Comparison of ENCODE assay signal across 8 cellular contexts in the genomic region with DNA sequence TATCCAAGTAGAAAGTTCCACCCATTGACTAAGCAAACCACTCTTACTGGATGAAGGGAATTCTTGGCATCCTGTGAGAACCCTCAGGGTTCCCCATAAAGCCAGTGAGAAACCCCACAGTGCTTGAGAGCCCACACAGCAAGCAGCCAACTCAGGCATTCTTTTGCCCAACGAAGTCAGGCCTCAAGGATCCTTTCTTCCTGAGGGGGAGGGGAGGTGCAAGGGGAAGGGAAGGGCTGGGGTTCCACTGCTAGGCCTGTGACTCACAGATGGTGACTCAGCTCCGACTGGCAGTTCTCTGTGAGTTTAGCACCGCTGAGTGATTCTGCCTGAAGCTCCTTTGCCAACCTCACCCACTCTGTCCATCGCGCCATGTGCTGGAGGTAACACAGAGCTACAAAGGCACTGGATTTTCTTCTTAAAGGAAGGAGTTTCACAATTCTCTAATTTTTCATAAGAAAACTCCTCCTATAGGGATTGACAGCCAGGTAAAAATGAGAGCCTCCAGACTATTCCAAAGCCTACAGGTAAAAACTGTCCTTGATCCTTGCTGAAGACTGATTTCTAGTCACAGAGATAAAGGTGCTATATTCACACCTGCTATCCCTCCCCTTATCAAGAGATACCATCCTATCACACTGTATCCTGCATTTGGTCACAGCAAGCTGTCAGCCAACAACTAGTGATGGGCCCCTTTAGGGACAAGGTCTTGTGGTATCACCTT. TPM values are rescaled to one million over a fixed set of nuclear protein-coding genes. Genes with fewer than 3 reads are reported as not detected.
DNase-seq lines count a peak whose midpoint lies in the region; ATAC-seq and TF ChIP-seq lines count a peak whose summit lies in the region.

No MANE protein-coding gene starts in this region.

- H3K4me1 Mint-ChIP-seq in activated T-helper 17 cell treated with anti-CD3 and anti-CD28 coated beads, Interleukin-2, amount 50 U/mL, for 72 hours: peaks cover 35% of the 10 kb centered on the region

- peaks cover 77 to 84% of the 10 kb centered on the region in 2 experiments for H3K4me1 ChIP-seq in neutrophil (ENCODE audit: control insufficient read depth in 1 of 2, insufficient read depth in 1 of 2, low read depth in 1 of 2, low read length in 1 of 2)

- peak overlapping the region; percentile 95 for H3K27ac ChIP-seq in neutrophil

- TF ChIP-seq CTCF in GM12864 (IDR thresholded peaks at IDR 0.05; ENCODE audit: low read depth, low read length, missing control alignments): no peak
- no peak for TF ChIP-seq CTCF in fibroblast of the aortic adventitia (IDR thresholded peaks at IDR 0.05; ENCODE audit: insufficient read depth, low read length)
- TF ChIP-seq CTCF in neutrophil (IDR thresholded peaks at IDR 0.05): peak; percentile 23

- H3K27me3 Mint-ChIP-seq in activated T-helper 17 cell treated with anti-CD3 and anti-CD28 coated beads, Interleukin-2, amount 50 U/mL, for 72 hours: no peaks in the 10 kb centered on the region

- DNase-seq in GM12864 (ENCODE audit: low read depth) (no peak), RPMI7951 (ENCODE audit: low read depth) (peak; percentile 100), fibroblast of the aortic adventitia (ENCODE audit: low read depth) (peak; percentile 97), stromal cell of bone marrow (ENCODE audit: low read depth) (peak; percentile 99), NCI-H2107 (lab: John Stamatoyannopoulos, UW) (no peak)

- peak; percentile 59 for ATAC-seq in activated T-helper 17 cell treated with anti-CD3 and anti-CD28 coated beads, Interleukin-2, amount 50 U/mL, for 72 hours (replicated peaks)
- ATAC-seq in GM21526 (IDR thresholded peaks at IDR 0.05; ENCODE audit: low FRiP score, unreplicated experiment): no peak

- H3K36me3 Mint-ChIP-seq in activated T-helper 17 cell treated with anti-CD3 and anti-CD28 coated beads, Interleukin-2, amount 50 U/mL, for 72 hours (ENCODE audit: low read depth): peaks cover 100% of the 10 kb centered on the region

- peaks cover 27% of the 10 kb centered on the region for H3K36me3 ChIP-seq in neutrophil

- H3K27ac Mint-ChIP-seq in activated T-helper 17 cell treated with anti-CD3 and anti-CD28 coated beads, Interleukin-2, amount 50 U/mL, for 72 hours: peak overlapping the region; percentile 75

- no peaks in the 10 kb centered on the region for H3K9me3 ChIP-seq in neutrophil

- no peaks in the 10 kb centered on the region for H3K9me3 Mint-ChIP-seq in activated T-helper 17 cell treated with anti-CD3 and anti-CD28 coated beads, Interleukin-2, amount 50 U/mL, for 72 hours

- H3K4me3 ChIP-seq in GM12864 (ENCODE audit: low read depth, low read length) (peak overlapping the region; percentile 18), fibroblast of the aortic adventitia (ENCODE audit: low read depth, low read length) (no peak overlapping the region), neutrophil (ENCODE audit: low read depth in 1 of 2, low read length in 1 of 2) (peak overlapping the region; percentile 47 to 54)

- H3K4me3 Mint-ChIP-seq in activated T-helper 17 cell treated with anti-CD3 and anti-CD28 coated beads, Interleukin-2, amount 50 U/mL, for 72 hours: peak overlapping the region; percentile 89

- H3K27me3 ChIP-seq in neutrophil: no peaks in the 10 kb centered on the region

RNA-seq across cellular contexts. Expression of gene ENO1, which starts 4.8 kb away (rescaled TPM):
- total RNA-seq in RPMI7951 (2014; rRNA removed; shearing (Covaris generic)): 4,200 and 4,316 TPM in 2 replicates
- total RNA-seq in activated T-helper 17 cell treated with anti-CD3 and anti-CD28 coated beads, Interleukin-2, amount 50 U/mL, for 72 hours: 1,000 to 10,000 TPM; 3,460 to 3,623 TPM
- total RNA-seq in fibroblast of the aortic adventitia (ENCODE audit: low replicate concordance): 594 and 1,443 TPM in 2 replicates

RNA-seq across cellular contexts. Expression of gene RERE, which starts 56.2 kb away (rescaled TPM):
- 7.4 and 10.3 TPM in 2 replicates for total RNA-seq in RPMI7951 (2014; rRNA removed; shearing (Covaris generic))
- 10 to 100 TPM; 48.0 to 50.5 TPM for total RNA-seq in activated T-helper 17 cell treated with anti-CD3 and anti-CD28 coated beads, Interleukin-2, amount 50 U/mL, for 72 hours
- 27.0 and 50.3 TPM in 2 replicates for total RNA-seq in fibroblast of the aortic adventitia (ENCODE audit: low replicate concordance)

Comparison
In these comparisons a context has a peak if more than half of its experiments do, and no peak if none do; other contexts are left out.
1. DNase-seq: peak in RPMI7951 (single experiment), fibroblast of the aortic adventitia (single experiment) and stromal cell of bone marrow (single experiment); none in GM12864 (single experiment) and NCI-H2107 (single experiment).